8 cellular contexts compared by ENCODE assay signal in genomic region chr10:86535057-86535882, GRCh38. TPM values are rescaled to one million over a fixed set of nuclear protein-coding genes. Genes with fewer than 3 reads are reported as not detected.
A peak's percentile ranks its signal among the peaks of the same experiment; 100 is the strongest.
DNase-seq lines count a peak whose midpoint lies in the region; ATAC-seq and TF ChIP-seq lines count a peak whose summit lies in the region.

No MANE protein-coding gene starts in this region.

- H3K27ac ChIP-seq in muscle layer of colon (ENCODE audit: low read depth, low read length) (no peak overlapping the region), upper lobe of right lung (peak overlapping the region; percentile 42)

- no peaks in the 10 kb centered on the region for H3K4me1 Mint-ChIP-seq in Calu3 (ENCODE audit: low read depth, unreplicated experiment)
- peaks cover 17% of the 10 kb centered on the region for H3K4me1 Mint-ChIP-seq in activated CD4-positive, alpha-beta memory T cell treated with anti-CD3 and anti-CD28 coated beads for 36 hours (ENCODE audit: low read depth)

- H3K27me3 Mint-ChIP-seq in Calu3 (ENCODE audit: unreplicated experiment), result no peaks in the 10 kb centered on the region
- no peaks in the 10 kb centered on the region for H3K27me3 Mint-ChIP-seq in activated CD4-positive, alpha-beta memory T cell treated with anti-CD3 and anti-CD28 coated beads for 36 hours

- peaks cover 4% of the 10 kb centered on the region for H3K4me1 ChIP-seq in muscle layer of colon (ENCODE audit: insufficient read depth, low read length)
- H3K4me1 ChIP-seq in upper lobe of right lung, result peaks cover 5% of the 10 kb centered on the region

- no peaks in the 10 kb centered on the region for H3K9me3 ChIP-seq in muscle layer of colon (ENCODE audit: low read length)
- H3K9me3 ChIP-seq in upper lobe of right lung, result no peaks in the 10 kb centered on the region

- no peaks in the 10 kb centered on the region for H3K36me3 ChIP-seq in muscle layer of colon (ENCODE audit: insufficient read depth, low read length)
- H3K36me3 ChIP-seq in upper lobe of right lung, result no peaks in the 10 kb centered on the region

- TF ChIP-seq CTCF in Calu3 (IDR thresholded peaks at IDR 0.05; ENCODE audit: unreplicated experiment), result no peak
- TF ChIP-seq CTCF in upper lobe of right lung (IDR thresholded peaks at IDR 0.05), result no peak

- ATAC-seq in HG02798 (IDR thresholded peaks at IDR 0.05; ENCODE audit: poor library complexity, unreplicated experiment) (peak; percentile 87), esophagus mucosa (peak; percentile 96), upper lobe of right lung (peak; percentile 98)

- H3K4me3 Mint-ChIP-seq in Calu3 (ENCODE audit: low read depth, unreplicated experiment), result peak overlapping the region; percentile 69
- peak overlapping the region; percentile 65 for H3K4me3 Mint-ChIP-seq in activated CD4-positive, alpha-beta memory T cell treated with anti-CD3 and anti-CD28 coated beads for 36 hours

- CTCF ChIA-PET in Calu3 (lab: Charles Lee), result no interaction called here
- CTCF ChIA-PET in activated CD4-positive, alpha-beta memory T cell treated with anti-CD3 and anti-CD28 coated beads for 36 hours (lab: Charles Lee), result interaction anchor here (0.6 to 2.1 kb wide), 2 partner anchors 11 to 135 kb away, joined by 3 to 6 read pairs; no protein-coding TSS in a partner anchor

- no peak overlapping the region for H3K27ac Mint-ChIP-seq in Calu3 (ENCODE audit: unreplicated experiment)
- peak overlapping the region; percentile 72 for H3K27ac Mint-ChIP-seq in activated CD4-positive, alpha-beta memory T cell treated with anti-CD3 and anti-CD28 coated beads for 36 hours

- intact Hi-C loops in Calu3 (cut with micrococcal nuclease; ENCODE audit: unreplicated experiment), result no loop called here
- intact Hi-C loops in activated CD4-positive, alpha-beta memory T cell treated with anti-CD3 and anti-CD28 coated beads for 36 hours (cut with micrococcal nuclease), result loop anchor here (2.0 to 5.0 kb wide), 2 partner anchors 14 to 133 kb away; partner anchors contain the start of gene WAPL
- intact Hi-C loops in upper lobe of right lung (cut with DNase I), result no loop called here

- no peaks in the 10 kb centered on the region for H3K36me3 Mint-ChIP-seq in Calu3 (ENCODE audit: insufficient read depth, unreplicated experiment)
- H3K36me3 Mint-ChIP-seq in activated CD4-positive, alpha-beta memory T cell treated with anti-CD3 and anti-CD28 coated beads for 36 hours, result no peaks in the 10 kb centered on the region

- no peak overlapping the region for H3K9ac ChIP-seq in muscle layer of colon (ENCODE audit: low read length)

- no peaks in the 10 kb centered on the region for H3K9me3 Mint-ChIP-seq in Calu3 (ENCODE audit: low read depth, unreplicated experiment)
- no peaks in the 10 kb centered on the region for H3K9me3 Mint-ChIP-seq in activated CD4-positive, alpha-beta memory T cell treated with anti-CD3 and anti-CD28 coated beads for 36 hours

- POLR2A ChIA-PET in activated CD4-positive, alpha-beta memory T cell treated with anti-CD3 and anti-CD28 coated beads for 36 hours (lab: Charles Lee), result interaction anchor here (0.9 kb wide), 1 partner anchor 13 kb away, joined by 5 read pairs; the partner anchor contains the start of gene WAPL

- no peaks in the 10 kb centered on the region for H3K27me3 ChIP-seq in muscle layer of colon (ENCODE audit: control insufficient read depth in 1 of 2, insufficient read depth in 2 of 2, low read length in 2 of 2)
- no peaks in the 10 kb centered on the region for H3K27me3 ChIP-seq in upper lobe of right lung

- DNase-seq in Calu3, result peak; percentile 68
- peak; percentile 65 for DNase-seq in activated CD4-positive, alpha-beta memory T cell treated with anti-CD3 and anti-CD28 coated beads for 36 hours
- DNase-seq in upper lobe of right lung, result peak; percentile 94
- DNase-seq in dedifferentiated amniotic fluid mesenchymal stem cell (ENCODE audit: extremely low spot score), result no peak
- no peak for DNase-seq in putamen (ENCODE audit: low spot score)

- no TSS peak for BruUV-seq in Calu3 (replicated peaks; lab: Mats Ljungman, UMichigan)

- H3K4me3 ChIP-seq in muscle layer of colon (ENCODE audit: low read depth in 1 of 2, low read length in 2 of 2) (peak overlapping the region; percentile 43 to 59), upper lobe of right lung (peak overlapping the region; percentile 59)

RNA-seq across cellular contexts. Expression of gene WAPL, which starts 13.7 kb away (rescaled TPM):
- total RNA-seq in Calu3 (2022) (27.0 and 30.1 TPM in 2 replicates), esophagus mucosa (20.0 TPM), upper lobe of right lung (35.1 TPM)
- 10 to 100 TPM; 43.6 to 44.6 TPM for total RNA-seq in activated CD4-positive, alpha-beta memory T cell treated with anti-CD3 and anti-CD28 coated beads for 36 hours

Comparison
In these comparisons a context has a peak if more than half of its experiments do, and no peak if none do; other contexts are left out.
1. DNase-seq: peak in Calu3 (single experiment), activated CD4-positive, alpha-beta memory T cell treated with anti-CD3 and anti-CD28 coated beads for 36 hours (single experiment) and upper lobe of right lung (single experiment); none in dedifferentiated amniotic fluid mesenchymal stem cell (single experiment) and putamen (single experiment).
2. Peak in every context shown above with its lines, with median percentiles within 50 percentile points of each other: ATAC-seq.